Comparison of ENCODE assay signal across 27 cellular contexts in the genomic region with DNA sequence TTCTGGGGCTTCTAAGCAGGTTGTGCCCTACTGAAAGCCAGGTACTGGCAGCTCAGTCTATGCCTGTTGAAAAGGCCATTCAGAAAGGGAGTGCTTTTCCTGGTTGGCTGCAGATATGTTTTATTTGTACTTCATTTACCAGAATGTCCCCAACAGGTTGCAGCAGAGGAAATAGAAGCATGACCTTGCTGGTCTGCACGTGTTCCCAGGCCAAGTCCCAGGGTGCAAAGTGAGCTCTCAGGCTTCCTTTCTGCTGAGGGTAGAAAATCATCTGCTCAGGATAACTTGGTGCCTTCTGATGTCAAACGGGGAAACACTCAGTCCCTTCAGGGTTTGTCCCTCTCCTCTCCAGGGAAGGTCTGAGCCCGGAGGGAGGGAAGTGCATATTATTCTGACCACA.
"Had no signal": no experiment of that assay in that cellular context is flagged by ENCODE, and none has a peak within 500 bp of the region (broad histone marks: within the 10 kb centered on the region; RNA-seq: fewer than 3 reads in every experiment).

No MANE protein-coding gene starts in this region.

- H3K9me3 Mint-ChIP-seq: immature natural killer cell, natural killer cell, nephron progenitor cell had no signal

- H3K27ac ChIP-seq: heart left ventricle, left ventricle myocardium inferior, lower lobe of right lung, ovary, prostate gland, stomach, testis, thyroid gland, transverse colon, upper lobe of left lung, vagina had no signal

- H3K4me3 Mint-ChIP-seq: immature natural killer cell; naive B cell; natural killer cell; nephron progenitor cell; stimulated activated naive B cell treated with anti-CD40 and anti-IgM and Interleukin-4, amounts not matched to agents 10 μg/mL and 1 μg/mL and 100 μg/mL, for 72 hours had no signal

- H3K36me3 Mint-ChIP-seq: immature natural killer cell; natural killer cell; stimulated activated naive B cell treated with anti-CD40 and anti-IgM and Interleukin-4, amounts not matched to agents 10 μg/mL and 1 μg/mL and 100 μg/mL, for 72 hours had no signal

- H3K4me1 Mint-ChIP-seq: immature natural killer cell; naive B cell; stimulated activated naive B cell treated with anti-CD40 and anti-IgM and Interleukin-4, amounts not matched to agents 10 μg/mL and 1 μg/mL and 100 μg/mL, for 72 hours had no signal

- H3K27ac Mint-ChIP-seq: immature natural killer cell; naive B cell; natural killer cell; nephron progenitor cell; stimulated activated naive B cell treated with anti-CD40 and anti-IgM and Interleukin-4, amounts not matched to agents 10 μg/mL and 1 μg/mL and 100 μg/mL, for 72 hours had no signal

- ATAC-seq: heart left ventricle; natural killer cell; right cardiac atrium; stimulated activated naive B cell treated with anti-CD40 and anti-IgM and Interleukin-4, amounts not matched to agents 10 μg/mL and 1 μg/mL and 100 μg/mL, for 72 hours; stimulated activated naive CD8-positive, alpha-beta T cell treated with anti-CD3 and anti-CD28 coated beads, Interleukin-15, Interleukin-2, amounts not matched to agents 100 U/mL and 50 U/mL, for 24 hours had no signal

- DNase-seq: heart left ventricle; hypothalamus; immature natural killer cell; kidney; left ventricle myocardium inferior; lower lobe of right lung; mammary epithelial cell; mesenchymal stem cell; naive B cell; natural killer cell; nephron progenitor cell; retina; right cardiac atrium; stimulated activated CD4-positive, alpha-beta T cell treated with anti-CD3 and anti-CD28 coated beads, Interleukin-1b, Interleukin-23, amount 100 ng/mL, for 48 hours; stimulated activated CD4-positive, alpha-beta T cell treated with anti-CD3 and anti-CD28 coated beads, Interleukin-2, amount 100 ng/mL, for 48 hours; stimulated activated CD4-positive, alpha-beta T cell treated with anti-CD3 and anti-CD28 coated beads, Interleukin-4, amount 100 ng/mL, for 4 hours; stimulated activated CD8-positive, alpha-beta memory T cell treated with anti-CD3 and anti-CD28 coated beads, Interleukin-4, amount 100 ng/mL, for 48 hours; stimulated activated naive B cell treated with anti-CD40 and anti-IgM and Interleukin-4, amounts not matched to agents 10 μg/mL and 1 μg/mL and 100 μg/mL, for 72 hours; stimulated activated naive CD8-positive, alpha-beta T cell treated with anti-CD3 and anti-CD28 coated beads, Interleukin-15, Interleukin-2, amounts not matched to agents 100 U/mL and 50 U/mL, for 24 hours; stomach; testis; thyroid gland; transverse colon; upper lobe of left lung had no signal
